Comparison of ENCODE assay signal across 8 cellular contexts in the genomic region with DNA sequence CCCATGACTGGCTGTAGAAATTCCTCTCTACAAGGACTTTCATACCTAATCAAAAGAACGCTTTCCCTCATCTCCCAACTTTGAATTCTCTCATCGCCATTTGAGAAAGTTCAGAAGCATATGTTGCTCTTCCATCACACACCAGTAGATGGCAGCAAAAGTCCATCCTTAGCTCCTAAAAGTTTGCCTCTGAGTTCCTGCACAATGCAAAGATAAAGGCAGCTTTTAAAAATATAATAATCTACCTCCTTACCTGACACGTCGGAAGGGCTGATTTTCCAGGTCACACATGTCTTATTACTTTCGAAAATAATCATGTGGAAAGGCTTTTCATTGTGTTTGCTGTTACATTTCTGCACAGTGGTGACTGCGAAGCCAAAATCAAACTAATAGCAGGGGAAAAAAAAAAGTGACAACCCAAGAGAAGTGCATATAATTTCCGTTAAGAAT.
DNase-seq lines count a peak whose midpoint lies in the region; ATAC-seq, FAIRE-seq and TF ChIP-seq lines count a peak whose summit lies in the region.

No MANE protein-coding gene starts in this region.

- H3K27ac ChIP-seq in RWPE1, result no peak overlapping the region
- no peak overlapping the region for H3K27ac ChIP-seq in caudate nucleus (ENCODE audit: low read depth, low read length)
- H3K27ac ChIP-seq in HepG2 (ENCODE audit: extremely low read length, insufficient read depth, low read length), result no peak overlapping the region

- peak; percentile 82 for TF ChIP-seq CTCF in RWPE1 (conservative IDR thresholded peaks at IDR 0.05; ENCODE audit: low read depth)
- TF ChIP-seq CTCF in HepG2 (CRISPR knock-in tag; IDR thresholded peaks at IDR 0.05), result peak; percentile 80

- no peak for FAIRE-seq in HTR-8/SVneo (lab: Jason Lieb, UNC)
- FAIRE-seq in HepG2 (lab: Jason Lieb, UNC), result peak; percentile 78

- H2AFZ ChIP-seq in HepG2 (ENCODE audit: low read length), result no peak overlapping the region

- peak; percentile 64 for TF ChIP-seq RAD21 in HepG2 (CRISPR knock-in tag; IDR thresholded peaks at IDR 0.05)

- no peaks in the 10 kb centered on the region for H3K79me2 ChIP-seq in HepG2 (ENCODE audit: insufficient read depth, low read length)

- ATAC-seq in GM19395 (IDR thresholded peaks at IDR 0.05; ENCODE audit: unreplicated experiment) (peak; percentile 63), HepG2 (peak; percentile 45; the same call in 1 of the 3 replicates)
- no peak for ATAC-seq in activated CD4-positive, CD25-positive, alpha-beta regulatory T cell treated with anti-CD3 and anti-CD28 coated beads, Interleukin-2, amount 50 U/mL, for 24 hours

- CTCF ChIA-PET in RWPE1 (lab: Yijun Ruan, JAX) (interaction anchor here (0.6 to 0.7 kb wide), 5 partner anchors 424 to 802 kb away, joined by 3 to 4 read pairs (median 3); no protein-coding TSS in a partner anchor), HepG2 (lab: Yijun Ruan, JAX; ENCODE audit: low intra/inter-chr PET ratio, low total read pairs) (interaction anchor here (0.6 kb wide), 1 partner anchor 1081 kb away, joined by 3 read pairs; no protein-coding TSS in a partner anchor)

- no TSS peak for BruUV-seq in HepG2 (replicated peaks; lab: Mats Ljungman, UMichigan)

- H3K27me3 ChIP-seq in HepG2 (ENCODE audit: control insufficient read depth in 1 of 2, insufficient read depth in 2 of 2, low read length in 2 of 2), result no peaks in the 10 kb centered on the region

- in situ Hi-C loops in HepG2 (cut with HindIII; ENCODE audit: extremely low pct_ligation_motif_present, low pct_unique_long_range_greater_than_20kb), result no loop called here

- H3K4me1 ChIP-seq in HepG2 (ENCODE audit: insufficient read depth, low read length), result peaks cover 11% of the 10 kb centered on the region

- H3K4me2 ChIP-seq in HepG2 (ENCODE audit: low read depth, low read length), result no peak overlapping the region

- DNase-seq in DMS53 (lab: John Stamatoyannopoulos, UW) (peak; percentile 58), HTR-8/SVneo (ENCODE audit: insufficient read length, low spot score) (peak; percentile 23), RWPE1 (ENCODE audit: low spot score) (peak; percentile 22), caudate nucleus (lab: John Stamatoyannopoulos, UW) (peak in 40 of 61 donors; percentile 0 to 79 (median 31)), HepG2 (ENCODE audit: low spot score) (peak; percentile 33)
- peak; percentile 57 for DNase-seq in stimulated activated CD8-positive, alpha-beta memory T cell treated with anti-CD3 and anti-CD28 coated beads, Interleukin-4, amount 100 ng/mL, for 48 hours

- no peak overlapping the region for H3K4me3 ChIP-seq in HepG2 (replicated peaks in 1 of 3; ENCODE audit: insufficient read depth in 1 of 3, low read depth in 2 of 3, low read length in 3 of 3)

- H4K20me1 ChIP-seq in HepG2 (ENCODE audit: insufficient read depth, low read length), result no peaks in the 10 kb centered on the region

- TF ChIP-seq POLR2A in HepG2 (IDR thresholded peaks at IDR 0.05; ENCODE audit: insufficient read depth in 1 of 2, low read depth in 2 of 2, low read length in 2 of 2), result no peak

- no peak for TF ChIP-seq EP300 in HepG2 (IDR thresholded peaks at IDR 0.05; ENCODE audit: low read depth in 2 of 2, low read length in 2 of 2)
- TF ChIP-seq EP300 in HepG2 (CRISPR knock-in tag; IDR thresholded peaks at IDR 0.05; ENCODE audit: borderline replicate concordance), result no peak

- H3K36me3 ChIP-seq in HepG2 (replicated peaks in 1 of 2; ENCODE audit: control insufficient read depth in 1 of 2, insufficient read depth in 2 of 2, low read length in 2 of 2), result no peaks in the 10 kb centered on the region

- 17% methylated on average over 7 of the region's 7 CpGs for WGBS in HepG2 (ENCODE audit: low lambda C conversion rate)

- POLR2A ChIA-PET in RWPE1 (lab: Yijun Ruan, JAX; ENCODE audit: low non-redundant PET) (no interaction called here), HepG2 (lab: Yijun Ruan, JAX) (no interaction called here)

- intact Hi-C loops in HepG2 (cut with micrococcal nuclease; ENCODE audit: unreplicated experiment), result loop anchor here (1.0 to 10.0 kb wide), 3 partner anchors 280 to 724 kb away; no protein-coding TSS in a partner anchor

- no peaks in the 10 kb centered on the region for H3K9me3 ChIP-seq in HepG2 (ENCODE audit: low read length)

- no peak overlapping the region for H3K9ac ChIP-seq in HepG2 (ENCODE audit: insufficient read depth, low read depth, low read length)

TF ChIP-seq in HepG2, 621 proteins besides CTCF, POLR2A, EP300 and RAD21:
- TF ChIP-seq ARNT2 (CRISPR knock-in tag; IDR thresholded peaks at IDR 0.05; ENCODE audit: low read depth), result no peak
- 0 out of 2 replicates have a peak, but pooled peaks have one; percentile 18 for TF ChIP-seq MIXL1 (CRISPR knock-in tag; IDR thresholded peaks at IDR 0.05)
- no peak for TF ChIP-seq KMT2B (CRISPR knock-in tag; IDR thresholded peaks at IDR 0.05)
- no peak for TF ChIP-seq IKZF4 (CRISPR knock-in tag; IDR thresholded peaks at IDR 0.05; ENCODE audit: borderline replicate concordance, low read depth, not compliant biosample characterization)
- TF ChIP-seq, protein P1, sequence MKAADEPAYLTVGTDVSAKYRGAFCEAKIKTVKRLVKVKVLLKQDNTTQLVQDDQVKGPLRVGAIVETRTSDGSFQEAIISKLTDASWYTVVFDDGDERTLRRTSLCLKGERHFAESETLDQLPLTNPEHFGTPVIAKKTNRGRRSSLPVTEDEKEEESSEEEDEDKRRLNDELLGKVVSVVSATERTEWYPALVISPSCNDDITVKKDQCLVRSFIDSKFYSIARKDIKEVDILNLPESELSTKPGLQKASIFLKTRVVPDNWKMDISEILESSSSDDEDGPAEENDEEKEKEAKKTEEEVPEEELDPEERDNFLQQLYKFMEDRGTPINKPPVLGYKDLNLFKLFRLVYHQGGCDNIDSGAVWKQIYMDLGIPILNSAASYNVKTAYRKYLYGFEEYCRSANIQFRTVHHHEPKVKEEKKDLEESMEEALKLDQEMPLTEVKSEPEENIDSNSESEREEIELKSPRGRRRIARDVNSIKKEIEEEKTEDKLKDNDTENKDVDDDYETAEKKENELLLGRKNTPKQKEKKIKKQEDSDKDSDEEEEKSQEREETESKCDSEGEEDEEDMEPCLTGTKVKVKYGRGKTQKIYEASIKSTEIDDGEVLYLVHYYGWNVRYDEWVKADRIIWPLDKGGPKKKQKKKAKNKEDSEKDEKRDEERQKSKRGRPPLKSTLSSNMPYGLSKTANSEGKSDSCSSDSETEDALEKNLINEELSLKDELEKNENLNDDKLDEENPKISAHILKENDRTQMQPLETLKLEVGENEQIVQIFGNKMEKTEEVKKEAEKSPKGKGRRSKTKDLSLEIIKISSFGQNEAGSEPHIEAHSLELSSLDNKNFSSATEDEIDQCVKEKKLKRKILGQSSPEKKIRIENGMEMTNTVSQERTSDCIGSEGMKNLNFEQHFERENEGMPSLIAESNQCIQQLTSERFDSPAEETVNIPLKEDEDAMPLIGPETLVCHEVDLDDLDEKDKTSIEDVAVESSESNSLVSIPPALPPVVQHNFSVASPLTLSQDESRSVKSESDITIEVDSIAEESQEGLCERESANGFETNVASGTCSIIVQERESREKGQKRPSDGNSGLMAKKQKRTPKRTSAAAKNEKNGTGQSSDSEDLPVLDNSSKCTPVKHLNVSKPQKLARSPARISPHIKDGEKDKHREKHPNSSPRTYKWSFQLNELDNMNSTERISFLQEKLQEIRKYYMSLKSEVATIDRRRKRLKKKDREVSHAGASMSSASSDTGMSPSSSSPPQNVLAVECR (CRISPR knock-in tag; IDR thresholded peaks at IDR 0.05; ENCODE audit: borderline replicate concordance), result no peak
- TF ChIP-seq, protein P2, sequence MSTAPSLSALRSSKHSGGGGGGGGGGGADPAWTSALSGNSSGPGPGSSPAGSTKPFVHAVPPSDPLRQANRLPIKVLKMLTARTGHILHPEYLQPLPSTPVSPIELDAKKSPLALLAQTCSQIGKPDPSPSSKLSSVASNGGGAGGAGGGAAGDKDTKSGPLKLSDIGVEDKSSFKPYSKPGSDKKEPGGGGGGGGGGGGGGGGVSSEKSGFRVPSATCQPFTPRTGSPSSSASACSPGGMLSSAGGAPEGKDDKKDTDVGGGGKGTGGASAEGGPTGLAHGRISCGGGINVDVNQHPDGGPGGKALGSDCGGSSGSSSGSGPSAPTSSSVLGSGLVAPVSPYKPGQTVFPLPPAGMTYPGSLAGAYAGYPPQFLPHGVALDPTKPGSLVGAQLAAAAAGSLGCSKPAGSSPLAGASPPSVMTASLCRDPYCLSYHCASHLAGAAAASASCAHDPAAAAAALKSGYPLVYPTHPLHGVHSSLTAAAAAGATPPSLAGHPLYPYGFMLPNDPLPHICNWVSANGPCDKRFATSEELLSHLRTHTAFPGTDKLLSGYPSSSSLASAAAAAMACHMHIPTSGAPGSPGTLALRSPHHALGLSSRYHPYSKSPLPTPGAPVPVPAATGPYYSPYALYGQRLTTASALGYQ (CRISPR knock-in tag; IDR thresholded peaks at IDR 0.05), result no peak
- TF ChIP-seq FLYWCH1 (CRISPR knock-in tag; IDR thresholded peaks at IDR 0.05), result no peak
- TF ChIP-seq ZNF17 (CRISPR knock-in tag; IDR thresholded peaks at IDR 0.05), result no peak
- TF ChIP-seq STAG1 (CRISPR knock-in tag; IDR thresholded peaks at IDR 0.05), result peak; percentile 87
- TF ChIP-seq SMC3 (IDR thresholded peaks at IDR 0.05; ENCODE audit: low read length), result peak; percentile 59
- TF ChIP-seq ZFAT (CRISPR knock-in tag; conservative IDR thresholded peaks at IDR 0.05), result no peak

Comparison
In these comparisons a context has a peak if more than half of its experiments do, and no peak if none do; other contexts are left out.
1. ATAC-seq: peak in GM19395 (single experiment) and HepG2 (single experiment); none in activated CD4-positive, CD25-positive, alpha-beta regulatory T cell treated with anti-CD3 and anti-CD28 coated beads, Interleukin-2, amount 50 U/mL, for 24 hours (0 of 2).
2. Peak in every context shown above with its lines, with median percentiles within 50 percentile points of each other: DNase-seq.